Comparison of ENCODE assay signal across 19 cellular contexts in the genomic region with DNA sequence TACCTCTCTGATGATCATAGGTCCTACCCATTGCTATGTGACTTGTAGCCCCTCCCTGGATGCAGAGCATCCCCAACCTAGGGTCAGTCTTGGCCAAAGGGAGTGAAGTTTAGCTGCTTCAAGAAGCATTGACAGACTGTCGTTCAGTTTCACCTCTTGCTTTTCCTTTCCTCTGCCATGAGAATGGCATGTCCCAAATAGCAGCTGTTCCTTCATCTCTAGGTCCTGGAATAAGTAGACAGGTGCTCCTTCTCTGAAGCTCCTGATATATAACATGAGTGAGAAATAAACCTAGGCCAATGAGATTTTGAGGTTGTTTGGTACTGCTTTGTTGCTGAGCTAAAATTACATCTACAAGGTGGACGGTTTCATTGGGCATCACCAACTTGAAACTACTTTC.
"Had no signal": no experiment of that assay in that cellular context is flagged by ENCODE, and none has a peak within 500 bp of the region (broad histone marks: within the 10 kb centered on the region; RNA-seq: fewer than 3 reads in every experiment).

No MANE protein-coding gene starts in this region.

- H3K9me3 ChIP-seq: MG63, SK-N-SH had no signal

- DNase-seq: KBM-7, MG63, NCI-H1092, NCI-H1105 treated with DMSO at 0.1 percent for 48 hours, NCI-H1417 treated with DMSO at 0.1 percent for 48 hours, NCI-H146, NCI-H1694 treated with DMSO at 0.1 percent for 48 hours, NCI-H1930, NCI-H2081, NCI-H2107, NCI-H2227 treated with DMSO at 0.1 percent for 48 hours, NCI-H524, NCI-H526 treated with DMSO at 0.1 percent for 48 hours, NCI-H748 treated with DMSO at 0.1 percent for 48 hours, PC-3, SHP77, SK-N-SH had no signal

- H3K4me2 ChIP-seq: SK-N-SH had no signal

- H3K27ac ChIP-seq: RWPE1 had no signal

- H3K36me3 ChIP-seq: MG63 had no signal

- H3K9ac ChIP-seq: SK-N-SH had no signal

- H3K4me3 ChIP-seq: MG63 had no signal

- ATAC-seq: Panc1, PC-3 had no signal

- H3K27me3 ChIP-seq: MG63 had no signal
